8 cellular contexts compared by ENCODE assay signal in the genomic region with DNA sequence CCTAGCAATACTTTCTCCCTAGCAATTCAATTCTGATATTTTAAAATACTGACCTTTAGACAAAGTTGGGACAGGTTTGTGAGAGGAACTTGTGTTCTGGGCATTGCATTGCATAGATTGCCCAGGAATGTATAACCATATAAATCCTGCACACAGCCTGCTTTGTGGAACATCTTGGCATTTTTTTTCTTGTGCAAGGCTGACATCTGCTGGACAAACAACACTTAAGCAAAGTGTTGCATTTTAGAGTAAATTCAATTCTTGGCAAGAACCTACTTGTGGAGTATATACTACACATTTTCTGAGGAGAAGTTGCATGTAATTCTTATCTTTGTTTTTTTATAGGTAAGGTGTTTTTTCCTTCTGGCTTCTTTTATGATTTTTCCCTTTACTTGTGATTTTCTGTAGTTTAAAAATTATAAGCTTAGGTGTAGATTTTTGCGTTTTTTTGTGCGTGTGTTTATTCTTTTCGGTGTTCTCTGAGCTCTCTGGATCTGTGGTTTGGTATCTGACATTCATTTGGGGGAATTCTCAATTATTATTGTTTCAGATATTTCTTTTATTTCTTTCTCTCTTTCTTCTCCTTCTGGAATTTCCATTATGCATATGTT. TPM values are rescaled to one million over a fixed set of nuclear protein-coding genes. Genes with fewer than 3 reads are reported as not detected.
DNase-seq lines count a peak whose midpoint lies in the region; TF ChIP-seq lines count a peak whose summit lies in the region.

No MANE protein-coding gene starts in this region.

- intact Hi-C loops in activated CD4-positive, alpha-beta T cell treated with anti-CD3 and anti-CD28 coated beads, Interleukin-2, amount 10 ng/mL, durations not matched to agents 24 days and 14 days (cut with micrococcal nuclease) = loop anchor here (1.0 to 2.0 kb wide), 5 partner anchors 23 to 256 kb away; partner anchors contain the start of gene MUCL1
- intact Hi-C loops in vagina (cut with DNase I) = no loop called here

- H3K27ac Mint-ChIP-seq in activated CD4-positive, alpha-beta T cell treated with anti-CD3 and anti-CD28 coated beads, Interleukin-2, amount 10 ng/mL, durations not matched to agents 24 days and 14 days = peak overlapping the region; percentile 25

- H3K4me3 Mint-ChIP-seq in activated CD4-positive, alpha-beta T cell treated with anti-CD3 and anti-CD28 coated beads, Interleukin-2, amount 10 ng/mL, durations not matched to agents 24 days and 14 days = peak overlapping the region; percentile 7

- no peaks in the 10 kb centered on the region for H3K9me3 ChIP-seq in vagina

- no peaks in the 10 kb centered on the region for H3K4me1 ChIP-seq in vagina

- peaks cover 5% of the 10 kb centered on the region for H3K9me3 Mint-ChIP-seq in activated CD4-positive, alpha-beta T cell treated with anti-CD3 and anti-CD28 coated beads, Interleukin-2, amount 10 ng/mL, durations not matched to agents 24 days and 14 days

- H3K27ac ChIP-seq in vagina = no peak overlapping the region

- TF ChIP-seq POLR2A in vagina (IDR thresholded peaks at IDR 0.05) = no peak

- peaks cover 74% of the 10 kb centered on the region for H3K4me1 Mint-ChIP-seq in activated CD4-positive, alpha-beta T cell treated with anti-CD3 and anti-CD28 coated beads, Interleukin-2, amount 10 ng/mL, durations not matched to agents 24 days and 14 days

- H3K36me3 ChIP-seq in vagina = no peaks in the 10 kb centered on the region

- no peaks in the 10 kb centered on the region for H3K27me3 ChIP-seq in vagina

- H3K36me3 Mint-ChIP-seq in activated CD4-positive, alpha-beta T cell treated with anti-CD3 and anti-CD28 coated beads, Interleukin-2, amount 10 ng/mL, durations not matched to agents 24 days and 14 days (ENCODE audit: low read depth) = peaks cover 91% of the 10 kb centered on the region

- DNase-seq in DMS53 (lab: John Stamatoyannopoulos, UW) (peak; percentile 85), HFF-Myc (ENCODE audit: extremely low read depth, low read depth) (peak; percentile 32), NCI-H226 (peak; percentile 36), epithelial cell of esophagus (ENCODE audit: low read depth) (peak; percentile 77), myocyte (ENCODE audit: low read depth) (peak; percentile 63), vagina (ENCODE audit: extremely low spot score in 2 of 2) (no peak), 8988T (no peak)
- DNase-seq in activated CD4-positive, alpha-beta T cell treated with anti-CD3 and anti-CD28 coated beads, Interleukin-2, amount 10 ng/mL, durations not matched to agents 24 days and 14 days = peak; percentile 88

- TF ChIP-seq CTCF in HFF-Myc (IDR thresholded peaks at IDR 0.05; ENCODE audit: low read depth, low read length, missing control alignments) = peak; percentile 48
- peak; percentile 64 for TF ChIP-seq CTCF in epithelial cell of esophagus (IDR thresholded peaks at IDR 0.05; ENCODE audit: insufficient read depth, low read depth, low read length, missing control alignments)
- peak; percentile 44 to 63 (median 50) for TF ChIP-seq CTCF in vagina (IDR thresholded peaks at IDR 0.05)

- H3K4me3 ChIP-seq in HFF-Myc (replicated peaks; ENCODE audit: low read depth, low read length) = no peak overlapping the region
- no peak overlapping the region for H3K4me3 ChIP-seq in epithelial cell of esophagus (ENCODE audit: low read length)
- no peak overlapping the region for H3K4me3 ChIP-seq in vagina

- no peaks in the 10 kb centered on the region for H3K27me3 Mint-ChIP-seq in activated CD4-positive, alpha-beta T cell treated with anti-CD3 and anti-CD28 coated beads, Interleukin-2, amount 10 ng/mL, durations not matched to agents 24 days and 14 days

RNA-seq across cellular contexts. Expression of gene TESPA1, which starts 26.4 kb away (rescaled TPM):
- 164 and 168 TPM in 2 replicates for total RNA-seq in activated CD4-positive, alpha-beta T cell treated with anti-CD3 and anti-CD28 coated beads, Interleukin-2, amount 10 ng/mL, durations not matched to agents 24 days and 14 days
- total RNA-seq in myocyte (not detected in 2 replicates), vagina (2.5 TPM)
- not detected for polyA plus RNA-seq in myocyte (2012)

Comparison
In these comparisons a context has a peak if more than half of its experiments do, and no peak if none do; other contexts are left out.
1. DNase-seq: peak in DMS53 (single experiment), HFF-Myc (single experiment), NCI-H226 (single experiment), activated CD4-positive, alpha-beta T cell treated with anti-CD3 and anti-CD28 coated beads, Interleukin-2, amount 10 ng/mL, durations not matched to agents 24 days and 14 days (single experiment), epithelial cell of esophagus (single experiment) and myocyte (single experiment); none in vagina (0 of 2) and 8988T (single experiment).
2. RNA of gene TESPA1, which starts 26.4 kb away (total RNA-seq): 164 to 168 TPM in activated CD4-positive, alpha-beta T cell treated with anti-CD3 and anti-CD28 coated beads, Interleukin-2, amount 10 ng/mL, durations not matched to agents 24 days and 14 days; 2.5 TPM in vagina (single experiment) and not detected in myocyte; every median in the first group is over 10 times any median in the second.
3. Peak in every context shown above with its lines, with median percentiles within 50 percentile points of each other: CTCF ChIP-seq.